17 cellular contexts compared by ENCODE assay signal in the genomic region with DNA sequence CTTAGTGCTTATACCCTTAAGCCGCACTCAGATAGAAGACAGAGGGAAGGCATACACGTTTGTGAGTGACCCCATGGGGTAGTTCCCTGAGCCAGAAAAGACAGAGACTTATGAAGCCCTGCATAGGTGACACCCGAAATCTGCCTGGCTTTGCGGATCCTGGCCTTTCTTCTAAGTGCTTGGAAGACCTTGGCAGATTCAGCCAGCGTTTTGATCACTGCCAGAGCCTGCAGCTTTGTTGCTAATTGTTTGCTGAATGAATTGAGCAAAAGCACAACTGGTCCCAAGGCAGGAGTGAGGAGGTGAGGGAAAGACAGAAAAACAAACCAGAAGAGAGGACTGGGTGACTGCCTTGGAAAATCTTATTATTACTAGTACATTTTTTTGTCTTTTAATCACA.
DNase-seq lines count a peak whose midpoint lies in the region; ATAC-seq and TF ChIP-seq lines count a peak whose summit lies in the region.
"Had no signal": no experiment of that assay in that cellular context is flagged by ENCODE, and none has a peak within 500 bp of the region (broad histone marks: within the 10 kb centered on the region; RNA-seq: fewer than 3 reads in every experiment).

No MANE protein-coding gene starts in this region.

- POLR2A ChIA-PET in A673 (lab: Charles Lee; ENCODE audit: low non-redundant PET), result no interaction called here
- POLR2A ChIA-PET in PC-9 (lab: Charles Lee; ENCODE audit: unreplicated experiment), result no interaction called here

- no peak for TF ChIP-seq POLR2A in gastrocnemius medialis (IDR thresholded peaks at IDR 0.05)

- H3K4me3 ChIP-seq in WERI-Rb-1 (ENCODE audit: low read depth, low read length), result no peak overlapping the region
- no peak overlapping the region for H3K4me3 ChIP-seq in esophagus (ENCODE audit: low read depth in 1 of 2, low read length in 2 of 2)
- no peak overlapping the region for H3K4me3 ChIP-seq in gastrocnemius medialis
- H3K4me3 ChIP-seq in A673 (ENCODE audit: low read depth, low read length, poor library complexity, severe bottlenecking), result no peak overlapping the region
- no peak overlapping the region for H3K4me3 ChIP-seq in PC-9

- H3K9me3 ChIP-seq in WERI-Rb-1 (ENCODE audit: severe bottlenecking) (no peaks in the 10 kb centered on the region), esophagus (ENCODE audit: control insufficient read depth in 2 of 2, insufficient read depth in 1 of 2, low read depth in 1 of 2, low read length in 1 of 2) (no peaks in the 10 kb centered on the region), gastrocnemius medialis (no peaks in the 10 kb centered on the region), A673 (ENCODE audit: low read depth, low read length, poor library complexity, severe bottlenecking) (no peaks in the 10 kb centered on the region), PC-9 (ENCODE audit: insufficient read depth, low read depth) (no peaks in the 10 kb centered on the region)

- DNase-seq in Ammon's horn (ENCODE audit: low spot score) (peak; percentile 29), WERI-Rb-1 (peak; percentile 14), gastrocnemius medialis (no peak), hepatic stellate cell (ENCODE audit: low spot score) (no peak), A673 (ENCODE audit: low spot score) (no peak), SHP77 treated with DMSO at 0.1 percent for 48 hours (lab: John Stamatoyannopoulos, UW) (no peak), PC-9 (no peak)
- DNase-seq: DMS 273 treated with DMSO at 0.1 percent for 48 hours, GF-D8, KG1, NCI-H1417 treated with DMSO at 0.1 percent for 48 hours, NCI-H1930, NCI-H2171 treated with DMSO at 0.1 percent for 48 hours, NCI-H510A, NCI-H774 had no signal

- no TSS peak for BruUV-seq in A673 (replicated peaks; lab: Mats Ljungman, UMichigan)
- no TSS peak for BruUV-seq in PC-9 (replicated peaks; lab: Mats Ljungman, UMichigan)

- in situ Hi-C loops in gastrocnemius medialis (cut with MboI; ENCODE audit: low sequenced_read_pairs in 4 of 4), result no loop called here

- no peak for ATAC-seq in gastrocnemius medialis
- ATAC-seq: HepG2 had no signal

- no peaks in the 10 kb centered on the region for H3K27me3 ChIP-seq in WERI-Rb-1 (ENCODE audit: insufficient read depth, low read depth, severe bottlenecking)
- H3K27me3 ChIP-seq in esophagus (ENCODE audit: control insufficient read depth in 1 of 2, insufficient read depth in 2 of 2, low read length in 2 of 2), result no peaks in the 10 kb centered on the region
- H3K27me3 ChIP-seq in gastrocnemius medialis, result no peaks in the 10 kb centered on the region
- no peaks in the 10 kb centered on the region for H3K27me3 ChIP-seq in A673 (replicated peaks; ENCODE audit: insufficient read depth, low read depth, low read length, poor library complexity)
- H3K27me3 ChIP-seq in PC-9 (ENCODE audit: insufficient read depth, low read depth), result no peaks in the 10 kb centered on the region

- H3K9me2 ChIP-seq in PC-9 (ENCODE audit: insufficient read depth), result no peaks in the 10 kb centered on the region

- no peaks in the 10 kb centered on the region for H4K20me1 ChIP-seq in PC-9 (ENCODE audit: insufficient read depth)

- TF ChIP-seq CTCF in WERI-Rb-1 (IDR thresholded peaks at IDR 0.05; ENCODE audit: low read depth, low read length) (no peak), gastrocnemius medialis (IDR thresholded peaks at IDR 0.05 in 4 of 5, conservative IDR thresholded peaks at IDR 0.05 in 1 of 5) (no peak), A673 (conservative IDR thresholded peaks at IDR 0.05; ENCODE audit: low read depth, low read length) (no peak), PC-9 (conservative IDR thresholded peaks at IDR 0.05) (no peak)

- 58 to 68% methylated on average over 5 of the region's 5 CpGs for WGBS in esophagus, 2 donors

- H3K36me3 ChIP-seq in WERI-Rb-1 (no peaks in the 10 kb centered on the region), esophagus (ENCODE audit: control insufficient read depth in 2 of 2, insufficient read depth in 2 of 2, low read length in 1 of 2) (no peaks in the 10 kb centered on the region), gastrocnemius medialis (no peaks in the 10 kb centered on the region), A673 (ENCODE audit: insufficient read depth, low read length, poor library complexity, severe bottlenecking) (no peaks in the 10 kb centered on the region), PC-9 (ENCODE audit: low read depth) (no peaks in the 10 kb centered on the region)

- H3K4me1 ChIP-seq in esophagus (ENCODE audit: control insufficient read depth in 2 of 2, insufficient read depth in 2 of 2, low read length in 1 of 2) (peaks cover 0 to 3% of the 10 kb centered on the region in 2 donors), gastrocnemius medialis (peaks cover 68 to 76% of the 10 kb centered on the region in 2 donors), A673 (ENCODE audit: insufficient read depth, low read length, poor library complexity, severe bottlenecking) (no peaks in the 10 kb centered on the region), PC-9 (replicated peaks; ENCODE audit: insufficient read depth) (no peaks in the 10 kb centered on the region)

- no peaks in the 10 kb centered on the region for H3F3A ChIP-seq in PC-9 (ENCODE audit: insufficient read depth, low read depth)

- no peak overlapping the region for H2AFZ ChIP-seq in PC-9

- intact Hi-C loops in gastrocnemius medialis (cut with DNase I; ENCODE audit: low total_unique reads) (no loop called here), A673 (cut with micrococcal nuclease; ENCODE audit: unreplicated experiment) (no loop called here), PC-9 (cut with micrococcal nuclease; ENCODE audit: unreplicated experiment) (no loop called here)

- no peak overlapping the region for H3K27ac ChIP-seq in WERI-Rb-1
- H3K27ac ChIP-seq in esophagus (ENCODE audit: low read depth in 2 of 2, low read length in 1 of 2), result peak overlapping the region; percentile 73 to 90
- H3K27ac ChIP-seq in gastrocnemius medialis, result peak overlapping the region; percentile 33 to 87 (median 70)
- H3K27ac ChIP-seq in A673 (ENCODE audit: low read depth, low read length, poor library complexity, severe bottlenecking), result no peak overlapping the region
- H3K27ac ChIP-seq in PC-9, result no peak overlapping the region

- H3K79me2 ChIP-seq in PC-9 (ENCODE audit: low read depth), result no peaks in the 10 kb centered on the region

- CTCF ChIA-PET in A673 (lab: Charles Lee), result no interaction called here
- CTCF ChIA-PET in PC-9 (lab: Charles Lee), result no interaction called here

- no peak overlapping the region for H3K4me2 ChIP-seq in PC-9

Comparison
In these comparisons a context has a peak if more than half of its experiments do, and no peak if none do; other contexts are left out.
1. DNase-seq: peak in Ammon's horn (single experiment) and WERI-Rb-1 (single experiment); none in gastrocnemius medialis (0 of 2), hepatic stellate cell (single experiment), A673 (single experiment), SHP77 treated with DMSO at 0.1 percent for 48 hours (single experiment) and PC-9 (0 of 2).
2. H3K27ac ChIP-seq: peak in esophagus (2 of 2) and gastrocnemius medialis (4 of 4); none in WERI-Rb-1 (single experiment), A673 (single experiment) and PC-9 (single experiment).